8 cellular contexts compared by ENCODE assay signal in the genomic region with DNA sequence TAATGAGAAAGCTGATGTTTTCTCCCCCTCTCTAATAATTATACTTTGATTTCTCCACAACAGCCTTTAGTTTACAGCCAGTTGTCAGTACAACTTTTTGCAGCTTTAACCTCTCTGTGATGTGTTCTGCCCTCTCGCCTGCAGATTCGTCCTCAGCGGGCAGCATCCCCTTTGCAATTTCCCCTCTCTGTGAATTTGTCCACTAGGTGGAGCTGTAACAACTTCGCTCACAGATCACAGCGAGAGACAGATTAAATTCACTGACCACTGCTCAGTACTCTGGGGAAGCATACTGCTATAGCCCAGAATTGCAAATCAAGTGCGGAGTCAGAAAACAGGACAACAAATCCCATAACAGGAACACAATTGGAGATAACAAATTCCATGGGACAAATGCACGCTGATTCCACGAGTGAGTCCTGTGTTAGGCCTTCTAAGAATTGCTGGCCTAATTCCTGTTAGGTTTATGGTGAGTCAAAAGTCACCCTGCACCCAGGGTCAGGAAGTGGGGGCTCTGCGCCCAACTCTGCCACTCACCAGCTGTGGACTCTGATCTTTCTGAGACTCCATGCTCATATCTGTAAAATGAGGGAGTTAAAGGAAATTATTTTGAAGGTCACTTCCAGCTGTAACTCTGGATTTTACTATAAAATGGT.
DNase-seq lines count a peak whose midpoint lies in the region; ATAC-seq, FAIRE-seq and TF ChIP-seq lines count a peak whose summit lies in the region.

No MANE protein-coding gene starts in this region.

- CTCF ChIA-PET in activated CD4-positive, alpha-beta T cell treated with anti-CD3 and anti-CD28 coated beads for 36 hours (lab: Charles Lee) = interaction anchor here (0.7 to 0.9 kb wide), 2 partner anchors 11 to 147 kb away, joined by 3 to 5 read pairs; no protein-coding TSS in a partner anchor

- H3K4me3 ChIP-seq in KMS-11 (IDR thresholded peaks at IDR 0.05; ENCODE audit: insufficient read depth, low read depth, low read length) (no peak overlapping the region), RWPE2 (ENCODE audit: severe bottlenecking) (no peak overlapping the region)

- H3K36me3 ChIP-seq in KMS-11 (ENCODE audit: insufficient read depth) (no peaks in the 10 kb centered on the region), RWPE2 (ENCODE audit: low read depth) (no peaks in the 10 kb centered on the region)

- H3K27me3 Mint-ChIP-seq in activated CD4-positive, alpha-beta T cell treated with anti-CD3 and anti-CD28 coated beads for 36 hours = no peaks in the 10 kb centered on the region

- no peak overlapping the region for H3K4me3 Mint-ChIP-seq in activated CD4-positive, alpha-beta T cell treated with anti-CD3 and anti-CD28 coated beads for 36 hours

- peak; percentile 80 for TF ChIP-seq CTCF in KMS-11 (conservative IDR thresholded peaks at IDR 0.05; ENCODE audit: low read depth, low read length)
- TF ChIP-seq CTCF in RWPE2 (IDR thresholded peaks at IDR 0.05; ENCODE audit: poor library complexity, severe bottlenecking) = peak; percentile 96

- POLR2A ChIA-PET in activated CD4-positive, alpha-beta T cell treated with anti-CD3 and anti-CD28 coated beads for 36 hours (lab: Charles Lee) = no interaction called here

- H3K27ac Mint-ChIP-seq in activated CD4-positive, alpha-beta T cell treated with anti-CD3 and anti-CD28 coated beads for 36 hours = no peak overlapping the region

- no peak overlapping the region for H2AFZ ChIP-seq in KMS-11 (ENCODE audit: low read depth)

- H3K4me2 ChIP-seq in KMS-11 = no peak overlapping the region

- H4K20me1 ChIP-seq in KMS-11 (ENCODE audit: insufficient read depth) = no peaks in the 10 kb centered on the region

- H3K4me1 ChIP-seq in KMS-11 (ENCODE audit: low read depth, poor library complexity, severe bottlenecking) (no peaks in the 10 kb centered on the region), RWPE2 (ENCODE audit: insufficient read depth, poor library complexity, severe bottlenecking) (no peaks in the 10 kb centered on the region)

- peak; percentile 28 for DNase-seq in activated CD4-positive, alpha-beta T cell treated with anti-CD3 and anti-CD28 coated beads for 36 hours
- DNase-seq in activated CD4-positive, alpha-beta T cell treated with anti-CD3 and anti-CD28 coated beads, Interleukin-2, amount 50 U/mL, for 1 hour = no peak
- DNase-seq in RWPE2 (ENCODE audit: low spot score) (no peak), middle frontal gyrus (ENCODE audit: extremely low spot score, low spot score) (peak; percentile 48), NCI-H2107 (lab: John Stamatoyannopoulos, UW) (no peak)

- peak; percentile 57 for FAIRE-seq in endometrium (lab: Jason Lieb, UNC)

- H3K9me3 ChIP-seq in RWPE2 (ENCODE audit: severe bottlenecking) = no peaks in the 10 kb centered on the region

- no peak overlapping the region for H3K9ac ChIP-seq in KMS-11

- H3K36me3 Mint-ChIP-seq in activated CD4-positive, alpha-beta T cell treated with anti-CD3 and anti-CD28 coated beads for 36 hours (ENCODE audit: low read depth) = no peaks in the 10 kb centered on the region

- H3K27ac ChIP-seq in KMS-11 = no peak overlapping the region
- H3K27ac ChIP-seq in RWPE2 (ENCODE audit: poor library complexity, severe bottlenecking) = no peak overlapping the region

- H3K79me2 ChIP-seq in KMS-11 (ENCODE audit: insufficient read depth, low read depth) = no peaks in the 10 kb centered on the region

- ATAC-seq in activated CD4-positive, alpha-beta T cell treated with anti-CD3 and anti-CD28 coated beads for 36 hours = no peak
- peak; percentile 89 for ATAC-seq in GM21786 (IDR thresholded peaks at IDR 0.05; ENCODE audit: unreplicated experiment)
- ATAC-seq in RWPE2 (ENCODE audit: low read depth) = peak; percentile 87

- H3K27me3 ChIP-seq in KMS-11 (ENCODE audit: insufficient read depth, low read depth) = no peaks in the 10 kb centered on the region
- peaks cover 2% of the 10 kb centered on the region for H3K27me3 ChIP-seq in RWPE2 (ENCODE audit: insufficient read depth, poor library complexity, severe bottlenecking)

- H3K4me1 Mint-ChIP-seq in activated CD4-positive, alpha-beta T cell treated with anti-CD3 and anti-CD28 coated beads for 36 hours = no peaks in the 10 kb centered on the region

- peaks cover 2% of the 10 kb centered on the region for H3K9me3 Mint-ChIP-seq in activated CD4-positive, alpha-beta T cell treated with anti-CD3 and anti-CD28 coated beads for 36 hours (ENCODE audit: low read depth)

- intact Hi-C loops in activated CD4-positive, alpha-beta T cell treated with anti-CD3 and anti-CD28 coated beads for 36 hours (cut with DNase I, micrococcal nuclease) = loop anchor here in 1 of 2 experiments (5.0 kb wide), 1 partner anchor 1417 kb away; no protein-coding TSS in a partner anchor

Comparison
In these comparisons a context has a peak if more than half of its experiments do, and no peak if none do; other contexts are left out.
1. DNase-seq: peak in activated CD4-positive, alpha-beta T cell treated with anti-CD3 and anti-CD28 coated beads for 36 hours (single experiment) and middle frontal gyrus (single experiment); none in activated CD4-positive, alpha-beta T cell treated with anti-CD3 and anti-CD28 coated beads, Interleukin-2, amount 50 U/mL, for 1 hour (single experiment), RWPE2 (single experiment) and NCI-H2107 (single experiment).